ENCODE assay signal across 36 cellular contexts in genomic region chr17:37055511-37055910, GRCh38.
"Had no signal": no experiment of that assay in that cellular context is flagged by ENCODE, and none has a peak within 500 bp of the region (broad histone marks: within the 10 kb centered on the region; RNA-seq: fewer than 3 reads in every experiment).

No MANE protein-coding gene starts in this region.

- H3K9me3 ChIP-seq: adrenal gland, ascending aorta, breast epithelium, colonic mucosa, esophagus squamous epithelium, gastroesophageal sphincter, heart right ventricle had no signal

- H3K36me3 ChIP-seq: adrenal gland, breast epithelium, cardiac muscle cell, WERI-Rb-1 had no signal

- H3K4me1 ChIP-seq: ascending aorta, breast epithelium, colonic mucosa, esophagus squamous epithelium, heart right ventricle had no signal

- ATAC-seq: activated CD4-positive, alpha-beta T cell treated with anti-CD3 and anti-CD28 coated beads for 36 hours; activated CD8-positive, alpha-beta memory T cell treated with anti-CD3 and anti-CD28 coated beads, Interleukin-2, amount 10 ng/mL, durations not matched to agents 7 days and 5 days; activated CD8-positive, alpha-beta T cell treated with anti-CD3 and anti-CD28 coated beads, Interleukin-2, amount 10 ng/mL, durations not matched to agents 7 days and 5 days; activated naive CD8-positive, alpha-beta T cell treated with anti-CD3 and anti-CD28 coated beads, Interleukin-2, amount 50 U/mL, for 24 hours; gastroesophageal sphincter; heart right ventricle; T-helper 17 cell had no signal

- H3K27ac ChIP-seq: adrenal gland, ascending aorta, breast epithelium, cardiac muscle cell, colonic mucosa, epithelial cell of prostate, esophagus squamous epithelium, gastroesophageal sphincter, heart right ventricle, WERI-Rb-1 had no signal

- H3K4me3 Mint-ChIP-seq: activated CD4-positive, alpha-beta memory T cell treated with anti-CD3 and anti-CD28 coated beads for 36 hours; activated CD4-positive, alpha-beta T cell treated with anti-CD3 and anti-CD28 coated beads for 36 hours; activated CD4-positive, alpha-beta T cell treated with anti-CD3 and anti-CD28 coated beads, Interleukin-2, amount 10 ng/mL, durations not matched to agents 24 days and 14 days; activated CD8-positive, alpha-beta memory T cell treated with anti-CD3 and anti-CD28 coated beads, Interleukin-2, amount 10 ng/mL, durations not matched to agents 7 days and 5 days; activated CD8-positive, alpha-beta T cell treated with anti-CD3 and anti-CD28 coated beads, Interleukin-2, amount 10 ng/mL, durations not matched to agents 7 days and 5 days; activated naive CD4-positive, alpha-beta T cell treated with anti-CD3 and anti-CD28 coated beads for 36 hours; activated naive CD4-positive, alpha-beta T cell treated with anti-CD3 and anti-CD28 coated beads, Interleukin-2, amount 50 U/mL, for 24 hours; activated naive CD8-positive, alpha-beta T cell treated with anti-CD3 and anti-CD28 coated beads for 36 hours; activated naive CD8-positive, alpha-beta T cell treated with anti-CD3 and anti-CD28 coated beads, Interleukin-2, amount 50 U/mL, for 24 hours; activated T-helper 1 cell treated with anti-CD3 and anti-CD28 coated beads, Interleukin-12 subunit alpha, Interleukin-12 subunit beta, Interleukin-2, Interleukin-4 antibody, amounts not matched to agents 30 ng/mL and 10 ng/mL and 1 ng/mL, durations not matched to agents 14 hours and 24 hours and 36 hours; brain; T-helper 17 cell; T-helper 2 cell treated with Interferon-gamma antibody and Interleukin-4, amounts not matched to agents 5 μg/mL and 100 μg/mL, for 36 hours had no signal

- H3K27me3 ChIP-seq: adrenal gland, ascending aorta, breast epithelium, cardiac muscle cell, colonic mucosa, esophagus squamous epithelium, gastroesophageal sphincter, heart right ventricle had no signal

- H3K4me1 Mint-ChIP-seq: activated CD4-positive, alpha-beta T cell treated with anti-CD3 and anti-CD28 coated beads for 36 hours; activated CD4-positive, alpha-beta T cell treated with anti-CD3 and anti-CD28 coated beads, Interleukin-2, amount 10 ng/mL, durations not matched to agents 24 days and 14 days; activated CD8-positive, alpha-beta memory T cell treated with anti-CD3 and anti-CD28 coated beads, Interleukin-2, amount 10 ng/mL, durations not matched to agents 7 days and 5 days; activated naive CD4-positive, alpha-beta T cell treated with anti-CD3 and anti-CD28 coated beads, Interleukin-2, amount 50 U/mL, for 24 hours; activated naive CD8-positive, alpha-beta T cell treated with anti-CD3 and anti-CD28 coated beads for 36 hours; activated naive CD8-positive, alpha-beta T cell treated with anti-CD3 and anti-CD28 coated beads, Interleukin-2, amount 50 U/mL, for 24 hours; T-helper 17 cell had no signal

- H3K27me3 Mint-ChIP-seq: activated CD4-positive, alpha-beta memory T cell treated with anti-CD3 and anti-CD28 coated beads for 36 hours; activated CD4-positive, alpha-beta T cell treated with anti-CD3 and anti-CD28 coated beads for 36 hours; activated CD4-positive, alpha-beta T cell treated with anti-CD3 and anti-CD28 coated beads, Interleukin-2, amount 10 ng/mL, durations not matched to agents 24 days and 14 days; activated CD8-positive, alpha-beta memory T cell treated with anti-CD3 and anti-CD28 coated beads, Interleukin-2, amount 10 ng/mL, durations not matched to agents 7 days and 5 days; activated naive CD4-positive, alpha-beta T cell treated with anti-CD3 and anti-CD28 coated beads, Interleukin-2, amount 50 U/mL, for 24 hours; activated naive CD8-positive, alpha-beta T cell treated with anti-CD3 and anti-CD28 coated beads for 36 hours; activated naive CD8-positive, alpha-beta T cell treated with anti-CD3 and anti-CD28 coated beads, Interleukin-2, amount 50 U/mL, for 24 hours; T-helper 17 cell had no signal

- H3K9me3 Mint-ChIP-seq: activated CD4-positive, alpha-beta memory T cell treated with anti-CD3 and anti-CD28 coated beads for 36 hours; activated CD4-positive, alpha-beta T cell treated with anti-CD3 and anti-CD28 coated beads, Interleukin-2, amount 10 ng/mL, durations not matched to agents 24 days and 14 days; activated naive CD4-positive, alpha-beta T cell treated with anti-CD3 and anti-CD28 coated beads for 36 hours; activated naive CD4-positive, alpha-beta T cell treated with anti-CD3 and anti-CD28 coated beads, Interleukin-2, amount 50 U/mL, for 24 hours; activated naive CD8-positive, alpha-beta T cell treated with anti-CD3 and anti-CD28 coated beads for 36 hours; activated naive CD8-positive, alpha-beta T cell treated with anti-CD3 and anti-CD28 coated beads, Interleukin-2, amount 50 U/mL, for 24 hours; activated T-helper 1 cell treated with anti-CD3 and anti-CD28 coated beads, Interleukin-12 subunit alpha, Interleukin-12 subunit beta, Interleukin-2, Interleukin-4 antibody, amounts not matched to agents 30 ng/mL and 10 ng/mL and 1 ng/mL, durations not matched to agents 14 hours and 24 hours and 36 hours; activated T-helper 2 cell treated with anti-CD3 and anti-CD28 coated beads, Interferon-gamma antibody, Interleukin-2, Interleukin-4, amounts not matched to agents 10 μg/mL and 5 μg/mL and 100 μg/mL, durations not matched to agents 14 hours and 24 hours and 36 hours; brain; T-helper 2 cell treated with Interferon-gamma antibody and Interleukin-4, amounts not matched to agents 5 μg/mL and 100 μg/mL, for 36 hours had no signal

- H3K27ac Mint-ChIP-seq: activated CD4-positive, alpha-beta memory T cell treated with anti-CD3 and anti-CD28 coated beads for 36 hours; activated CD4-positive, alpha-beta T cell treated with anti-CD3 and anti-CD28 coated beads for 36 hours; activated CD4-positive, alpha-beta T cell treated with anti-CD3 and anti-CD28 coated beads, Interleukin-2, amount 10 ng/mL, durations not matched to agents 24 days and 14 days; activated CD8-positive, alpha-beta memory T cell treated with anti-CD3 and anti-CD28 coated beads, Interleukin-2, amount 10 ng/mL, durations not matched to agents 7 days and 5 days; activated CD8-positive, alpha-beta T cell treated with anti-CD3 and anti-CD28 coated beads, Interleukin-2, amount 10 ng/mL, durations not matched to agents 7 days and 5 days; activated naive CD4-positive, alpha-beta T cell treated with anti-CD3 and anti-CD28 coated beads for 36 hours; activated naive CD8-positive, alpha-beta T cell treated with anti-CD3 and anti-CD28 coated beads, Interleukin-2, amount 50 U/mL, for 24 hours; activated T-helper 1 cell treated with anti-CD3 and anti-CD28 coated beads, Interleukin-12 subunit alpha, Interleukin-12 subunit beta, Interleukin-2, Interleukin-4 antibody, amounts not matched to agents 30 ng/mL and 10 ng/mL and 1 ng/mL, durations not matched to agents 14 hours and 24 hours and 36 hours; activated T-helper 2 cell treated with anti-CD3 and anti-CD28 coated beads, Interferon-gamma antibody, Interleukin-2, Interleukin-4, amounts not matched to agents 10 μg/mL and 5 μg/mL and 100 μg/mL, durations not matched to agents 14 hours and 24 hours and 36 hours; T-helper 17 cell; T-helper 2 cell treated with Interferon-gamma antibody and Interleukin-4, amounts not matched to agents 5 μg/mL and 100 μg/mL, for 36 hours had no signal

- H3K4me3 ChIP-seq: adrenal gland, ascending aorta, breast epithelium, cardiac muscle cell, colonic mucosa, esophagus squamous epithelium, gastroesophageal sphincter, heart right ventricle had no signal

- DNase-seq: activated CD4-positive, alpha-beta memory T cell treated with anti-CD3 and anti-CD28 coated beads for 36 hours; activated CD4-positive, alpha-beta T cell treated with anti-CD3 and anti-CD28 coated beads for 36 hours; activated CD4-positive, alpha-beta T cell treated with anti-CD3 and anti-CD28 coated beads, Interleukin-2, amount 10 ng/mL, durations not matched to agents 24 days and 14 days; activated CD4-positive, CD25-positive, alpha-beta regulatory T cell; activated CD4-positive, CD25-positive, alpha-beta regulatory T cell treated with anti-CD3 and anti-CD28 coated beads, Interleukin-2, amount 50 U/mL, for 72 hours; activated CD8-positive, alpha-beta memory T cell treated with anti-CD3 and anti-CD28 coated beads, Interleukin-2, amount 10 ng/mL, durations not matched to agents 7 days and 5 days; activated CD8-positive, alpha-beta memory T cell treated with anti-CD3 and anti-CD28 coated beads, Interleukin-2, amount 50 U/mL, for 4 hours; activated CD8-positive, alpha-beta T cell treated with anti-CD3 and anti-CD28 coated beads, Interleukin-2, amount 10 ng/mL, durations not matched to agents 7 days and 5 days; activated effector memory CD4-positive, alpha-beta T cell treated with anti-CD3 and anti-CD28 coated beads, Interleukin-2, amount 50 U/mL, for 16 hours; activated naive CD4-positive, alpha-beta T cell treated with anti-CD3 and anti-CD28 coated beads for 36 hours; activated naive CD8-positive, alpha-beta T cell treated with anti-CD3 and anti-CD28 coated beads for 36 hours; activated naive CD8-positive, alpha-beta T cell treated with anti-CD3 and anti-CD28 coated beads, Interleukin-2, amount 50 U/mL, for 24 hours; activated T-cell treated with anti-CD3 and anti-CD28 coated beads, Interleukin-2, amount 50 U/mL, for 1 hour; activated T-cell treated with anti-CD3 and anti-CD28 coated beads, Interleukin-2, amount 50 U/mL, for 48 hours; adrenal gland; amygdala; central memory CD4-positive, alpha-beta T cell; cerebellar nuclear complex; colonic mucosa; effector CD8-positive, alpha-beta T cell; esophagus squamous epithelium; foreskin melanocyte; heart right ventricle; T-helper 17 cell; T1000; WERI-Rb-1 had no signal
